In the genomic region with DNA sequence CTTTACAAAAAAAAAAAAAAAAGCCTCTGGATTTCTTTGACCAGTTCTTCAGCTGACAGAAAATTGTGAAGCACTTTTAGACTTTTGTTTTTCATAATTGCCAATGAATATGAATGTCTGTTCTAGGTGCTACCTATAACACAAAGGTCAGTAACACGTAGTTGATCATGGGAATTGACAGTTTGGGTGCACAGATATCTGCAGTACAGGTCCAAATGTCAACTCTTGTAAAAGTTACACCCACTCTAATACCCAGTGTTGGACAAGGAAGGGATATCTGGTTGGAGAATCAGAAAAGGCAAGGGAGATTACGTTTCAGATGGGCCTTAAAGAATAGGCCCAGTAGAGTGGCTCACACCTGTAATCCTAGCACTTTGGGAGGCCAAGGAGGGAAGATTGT, we compare ENCODE assay signal across 9 cellular contexts. TPM values are rescaled to one million over a fixed set of nuclear protein-coding genes. Genes with fewer than 3 reads are reported as not detected.
A peak's percentile ranks its signal among the peaks of the same experiment; 100 is the strongest.
DNase-seq lines count a peak whose midpoint lies in the region; TF ChIP-seq lines count a peak whose summit lies in the region.
"Had no signal": no experiment of that assay in that cellular context is flagged by ENCODE, and none has a peak within 500 bp of the region (broad histone marks: within the 10 kb centered on the region; RNA-seq: fewer than 3 reads in every experiment).

No MANE protein-coding gene starts in this region.

- no peak for TF ChIP-seq RAD21 in neural cell (conservative IDR thresholded peaks at IDR 0.05)

- peaks cover 7% of the 10 kb centered on the region for H3K36me3 ChIP-seq in BLaER1
- H3K36me3 ChIP-seq in MG63: peaks cover 24% of the 10 kb centered on the region
- no peaks in the 10 kb centered on the region for H3K36me3 ChIP-seq in neural cell (ENCODE audit: insufficient read depth, low read length)

- intact Hi-C loops in dorsolateral prefrontal cortex (cut with DNase I): loop anchor here (5.0 to 10.0 kb wide), 4 partner anchors 192 to 318 kb away; no protein-coding TSS in a partner anchor

- no peak for TF ChIP-seq EP300 in neural cell (conservative IDR thresholded peaks at IDR 0.05; ENCODE audit: poor library complexity, severe bottlenecking)

- peaks cover 46% of the 10 kb centered on the region for H3K4me1 ChIP-seq in BLaER1

- peak overlapping the region; percentile 96 for H3K9ac ChIP-seq in BLaER1
- peak overlapping the region; percentile 98 for H3K9ac ChIP-seq in neural cell (ENCODE audit: low read length)

- peaks cover 6% of the 10 kb centered on the region for H3F3A ChIP-seq in neural cell (ENCODE audit: insufficient read depth, low read length, poor library complexity, severe bottlenecking)

- TF ChIP-seq CTCF in dorsolateral prefrontal cortex (IDR thresholded peaks at IDR 0.05 in 54 of 56, conservative IDR thresholded peaks at IDR 0.05 in 2 of 56; ENCODE audit: low read depth in 1 of 56, partially characterized antibody in 56 of 56): no peak
- TF ChIP-seq CTCF in neural cell (IDR thresholded peaks at IDR 0.05; ENCODE audit: poor library complexity, severe bottlenecking): no peak

- H3K4me3 ChIP-seq in BLaER1: peak overlapping the region; percentile 83; the same call in 1 of the 2 replicates
- H3K4me3 ChIP-seq in MG63: peak overlapping the region; percentile 64
- peak overlapping the region in 54 of 59 donors; percentile 56 to 92 (median 79) for H3K4me3 ChIP-seq in dorsolateral prefrontal cortex
- peak overlapping the region; percentile 72 for H3K4me3 ChIP-seq in neural cell (ENCODE audit: low read length)

- H3K4me2 ChIP-seq in BLaER1 (peak overlapping the region; percentile 86), neural cell (ENCODE audit: low read length) (peak overlapping the region; percentile 46)

- H2AFZ ChIP-seq in neural cell (ENCODE audit: low read depth, low read length): peak overlapping the region; percentile 85

- peaks cover 76% of the 10 kb centered on the region for H3K79me2 ChIP-seq in neural cell (replicated peaks; ENCODE audit: insufficient read depth, low read length)

- no peaks in the 10 kb centered on the region for H3K9me2 ChIP-seq in neural cell (ENCODE audit: insufficient read depth, low read length)

- H4K20me1 ChIP-seq in BLaER1 (peaks cover 73% of the 10 kb centered on the region), neural cell (ENCODE audit: insufficient read depth) (no peaks in the 10 kb centered on the region)

- H3K27me3 ChIP-seq in BLaER1: no peaks in the 10 kb centered on the region
- no peaks in the 10 kb centered on the region for H3K27me3 ChIP-seq in MG63
- no peaks in the 10 kb centered on the region for H3K27me3 ChIP-seq in dorsolateral prefrontal cortex
- no peaks in the 10 kb centered on the region for H3K27me3 ChIP-seq in neural cell (ENCODE audit: insufficient read depth, low read depth, low read length)

- DNase-seq in MG63 (no peak), dorsolateral prefrontal cortex (no peak), C1 segment of cervical spinal cord (lab: John Stamatoyannopoulos, UW) (no peak), iPS-NIHi7 (ENCODE audit: extremely low spot score) (no peak), COR-L47 (lab: John Stamatoyannopoulos, UW) (no peak), NOMO-1 treated with dmso at 0.1 percent for 144 hours (lab: John Stamatoyannopoulos, UW; ENCODE audit: unreplicated experiment) (no peak)
- DNase-seq: GOT3 had no signal

- no peaks in the 10 kb centered on the region for H3K9me3 ChIP-seq in BLaER1
- H3K9me3 ChIP-seq in MG63: peaks cover 21% of the 10 kb centered on the region
- H3K9me3 ChIP-seq in neural cell (ENCODE audit: low read length): no peaks in the 10 kb centered on the region

- H3K27ac ChIP-seq in BLaER1 (peak overlapping the region; percentile 97), dorsolateral prefrontal cortex (peak overlapping the region; percentile 49 to 100 (median 98)), neural cell (ENCODE audit: low read length) (peak overlapping the region; percentile 99)

TF ChIP-seq in neural cell, 6 proteins besides CTCF, POLR2A, EP300 and RAD21:
- no peak for TF ChIP-seq TAF1 (IDR thresholded peaks at IDR 0.05; ENCODE audit: low read depth)
- no peak for TF ChIP-seq REST (IDR thresholded peaks at IDR 0.05; ENCODE audit: borderline replicate concordance)
- TF ChIP-seq SMC3 (conservative IDR thresholded peaks at IDR 0.05; ENCODE audit: poor library complexity): no peak
- TF ChIP-seq POLR2AphosphoS5 (IDR thresholded peaks at IDR 0.05): no peak
- TF ChIP-seq MXI1 (conservative IDR thresholded peaks at IDR 0.05; ENCODE audit: poor library complexity, severe bottlenecking): no peak
- TF ChIP-seq EZH2 (IDR thresholded peaks at IDR 0.05; ENCODE audit: borderline replicate concordance, insufficient read depth, low read length, poor library complexity, severe bottlenecking): no peak

RNA-seq across cellular contexts. Expression of gene REEP3, which starts 1.8 kb away (rescaled TPM):
- total RNA-seq in MG63 (2014; rRNA removed; shearing (Covaris generic); ENCODE audit: low replicate concordance): 18.5 and 61.6 TPM in 2 replicates
- total RNA-seq in dorsolateral prefrontal cortex: 100 to 1,000 TPM in 1 of 120 experiments, 10 to 100 TPM in 119; 11.4 to 104 (median 32.6) TPM
- polyA plus RNA-seq in neural cell: 6.9 and 7.2 TPM in 2 replicates
- polyA minus RNA-seq in neural cell: 7.1 and 8.5 TPM in 2 replicates

RNA-seq across cellular contexts. Expression of gene JMJD1C, which starts 57.2 kb away (rescaled TPM):
- 14.1 and 72.5 TPM in 2 replicates for total RNA-seq in MG63 (2014; rRNA removed; shearing (Covaris generic); ENCODE audit: low replicate concordance)
- total RNA-seq in dorsolateral prefrontal cortex: 100 to 1,000 TPM in 85 of 120 experiments, 10 to 100 TPM in 35; 80.5 to 152 (median 104) TPM
- polyA plus RNA-seq in neural cell: 99.0 and 108 TPM in 2 replicates
- polyA minus RNA-seq in neural cell: 253 and 312 TPM in 2 replicates
